In the genomic region with DNA sequence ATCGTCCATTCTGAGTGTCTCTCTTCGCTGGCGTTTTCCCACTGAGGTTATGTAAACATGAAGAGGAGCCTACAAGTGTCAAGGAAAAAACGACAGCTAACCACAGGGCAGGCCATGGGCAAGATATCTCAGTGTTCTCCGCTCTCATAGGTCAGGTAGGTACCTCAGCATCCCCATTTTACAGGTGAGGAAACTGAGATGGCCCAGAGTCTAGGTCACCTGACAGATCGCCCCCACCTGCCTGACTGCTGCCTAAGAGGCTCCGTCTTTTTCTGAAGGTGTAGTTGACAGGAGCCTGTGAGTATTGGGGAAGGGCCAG, we compare ENCODE assay signal across 8 cellular contexts. TPM values are rescaled to one million over a fixed set of nuclear protein-coding genes. Genes with fewer than 3 reads are reported as not detected.
DNase-seq lines count a peak whose midpoint lies in the region; FAIRE-seq and TF ChIP-seq lines count a peak whose summit lies in the region.

No MANE protein-coding gene starts in this region.

- no peaks in the 10 kb centered on the region for H3K27me3 ChIP-seq in A673 (replicated peaks; ENCODE audit: insufficient read depth, low read depth, low read length, poor library complexity)
- no peaks in the 10 kb centered on the region for H3K27me3 ChIP-seq in HUES6 (ENCODE audit: control insufficient read depth, insufficient read depth, low read length)
- no peaks in the 10 kb centered on the region for H3K27me3 ChIP-seq in bronchial epithelial cell (ENCODE audit: control insufficient read depth, insufficient read depth, low read length)
- no peaks in the 10 kb centered on the region for H3K27me3 ChIP-seq in mucosa of rectum (ENCODE audit: control insufficient read depth in 2 of 2, insufficient read depth in 2 of 2, low read length in 2 of 2)

- H3K9me3 ChIP-seq in A673 (ENCODE audit: low read depth, low read length, poor library complexity, severe bottlenecking) (peaks cover 8% of the 10 kb centered on the region), HUES6 (ENCODE audit: control insufficient read depth, insufficient read depth, low read depth, low read length) (peaks cover 9% of the 10 kb centered on the region), mucosa of rectum (ENCODE audit: control insufficient read depth in 2 of 2, low read length in 2 of 2) (no peaks in the 10 kb centered on the region)

- H3K9ac ChIP-seq in HUES6 (ENCODE audit: low read length) (peak overlapping the region; percentile 69), mucosa of rectum (ENCODE audit: low read depth in 1 of 2, low read length in 2 of 2) (peak overlapping the region; percentile 65 to 81)

- peaks cover 22% of the 10 kb centered on the region for H3K36me3 ChIP-seq in A673 (ENCODE audit: insufficient read depth, low read length, poor library complexity, severe bottlenecking)
- peaks cover 18% of the 10 kb centered on the region for H3K36me3 ChIP-seq in HUES6 (ENCODE audit: control insufficient read depth, insufficient read depth, low read length)
- peaks cover 3% of the 10 kb centered on the region for H3K36me3 ChIP-seq in bronchial epithelial cell (ENCODE audit: control insufficient read depth, insufficient read depth, low read length)
- H3K36me3 ChIP-seq in mucosa of rectum (ENCODE audit: control insufficient read depth in 2 of 2, insufficient read depth in 2 of 2, low read length in 2 of 2) = peaks cover 9% of the 10 kb centered on the region in 2 donors

- CTCF ChIA-PET in A673 (lab: Charles Lee) = interaction anchor here (0.7 to 2.2 kb wide), 6 partner anchors 13 to 353 kb away, joined by 3 to 20 read pairs (median 4); partner anchors contain the start of genes CENPM and NAGA

- BruUV-seq in A673 (replicated peaks; lab: Mats Ljungman, UMichigan) = no TSS peak

- H3K27ac ChIP-seq in A673 (ENCODE audit: low read depth, low read length, poor library complexity, severe bottlenecking) (peak overlapping the region; percentile 97), HUES6 (ENCODE audit: low read depth, low read length) (peak overlapping the region; percentile 44; the same call in 1 of the 2 replicates), mucosa of rectum (ENCODE audit: low read depth in 2 of 2, low read length in 2 of 2) (peak overlapping the region; percentile 86 to 89)

- H3K4me3 ChIP-seq in A673 (ENCODE audit: low read depth, low read length, poor library complexity, severe bottlenecking) = peak overlapping the region; percentile 74
- peak overlapping the region; percentile 65 for H3K4me3 ChIP-seq in HUES6 (ENCODE audit: low read depth, low read length)
- H3K4me3 ChIP-seq in bronchial epithelial cell (ENCODE audit: low read depth, low read length) = peak overlapping the region; percentile 52
- H3K4me3 ChIP-seq in mucosa of rectum (ENCODE audit: low read length in 2 of 2) = peak overlapping the region; percentile 69 to 85

- DNase-seq in A673 (ENCODE audit: low spot score) = no peak
- DNase-seq in bronchial epithelial cell (ENCODE audit: low read depth) = no peak
- DNase-seq in stimulated activated CD4-positive, alpha-beta T cell treated with anti-CD3 and anti-CD28 coated beads, Interleukin-2, amount 100 ng/mL, for 24 hours = no peak
- no peak for DNase-seq in GM10266 (ENCODE audit: extremely low spot score)
- DNase-seq in frontal cortex (ENCODE audit: low spot score in 2 of 2) = no peak
- DNase-seq in COR-L47 (lab: John Stamatoyannopoulos, UW) = no peak

- POLR2A ChIA-PET in A673 (lab: Charles Lee; ENCODE audit: low non-redundant PET) = interaction anchor here (0.5 kb wide), 1 partner anchor 1968 kb away, joined by 9 read pairs; no protein-coding TSS in a partner anchor

- intact Hi-C loops in A673 (cut with micrococcal nuclease; ENCODE audit: unreplicated experiment) = loop anchor here (2.0 kb wide), 2 partner anchors 345 to 353 kb away; no protein-coding TSS in a partner anchor

- TF ChIP-seq CTCF in A673 (conservative IDR thresholded peaks at IDR 0.05; ENCODE audit: low read depth, low read length) (no peak), bronchial epithelial cell (IDR thresholded peaks at IDR 0.05; ENCODE audit: insufficient read depth, low read length, severe bottlenecking) (no peak), GM10266 (IDR thresholded peaks at IDR 0.05; ENCODE audit: control insufficient read depth, insufficient read depth, low read depth, missing control alignments) (no peak)

- FAIRE-seq in bronchial epithelial cell (lab: Jason Lieb, UNC) (no peak), frontal cortex (lab: Jason Lieb, UNC) (no peak)

- H3K4me1 ChIP-seq in A673 (ENCODE audit: insufficient read depth, low read length, poor library complexity, severe bottlenecking) (peaks cover 15% of the 10 kb centered on the region), HUES6 (ENCODE audit: control insufficient read depth, insufficient read depth, low read length) (0 out of 2 replicates have a peak, but pooled peaks cover 3% of the 10 kb centered on the region), mucosa of rectum (ENCODE audit: control insufficient read depth in 2 of 2, insufficient read depth in 2 of 2, low read length in 2 of 2) (peaks cover 12 to 14% of the 10 kb centered on the region in 2 donors)

RNA-seq across cellular contexts. Expression of gene NDUFA6, which starts 0.8 kb away (rescaled TPM):
- total RNA-seq in A673 (2021) (138 and 166 TPM in 2 replicates), bronchial epithelial cell (64.8 and 68.0 TPM in 2 replicates), frontal cortex (57.1 TPM)

RNA-seq across cellular contexts. Expression of gene SMDT1, which starts 11.9 kb away (rescaled TPM):
- total RNA-seq in A673 (2021) (61.8 and 62.6 TPM in 2 replicates), bronchial epithelial cell (5.5 and 14.8 TPM in 2 replicates), frontal cortex (20.0 TPM)

RNA-seq across cellular contexts. Expression of gene PHETA2, which starts 17.4 kb away (rescaled TPM):
- 0.70 and 0.97 TPM in 2 replicates for total RNA-seq in A673 (2021)
- 2.4 and 3.4 TPM in 2 replicates for total RNA-seq in bronchial epithelial cell
- 4.5 TPM for total RNA-seq in frontal cortex

RNA-seq across cellular contexts. Expression of gene NAGA, which starts 20.8 kb away (rescaled TPM):
- 17.7 and 18.4 TPM in 2 replicates for total RNA-seq in A673 (2021)
- 18.7 and 26.0 TPM in 2 replicates for total RNA-seq in bronchial epithelial cell
- total RNA-seq in frontal cortex = 13.5 TPM

RNA-seq across cellular contexts. Expression of gene CYP2D6, which starts 39.2 kb away (rescaled TPM):
- total RNA-seq in A673 (2021) (2.4 and 2.8 TPM in 2 replicates), bronchial epithelial cell (0.53 and 0.64 TPM in 2 replicates), frontal cortex (2.0 TPM)

Comparison
In these comparisons a context has a peak if more than half of its experiments do, and no peak if none do; other contexts are left out.
1. H3K27ac ChIP-seq: peak in every context shown above with its lines; median percentile 97 in A673; 88 in mucosa of rectum; 44 in HUES6.